In the genomic region with DNA sequence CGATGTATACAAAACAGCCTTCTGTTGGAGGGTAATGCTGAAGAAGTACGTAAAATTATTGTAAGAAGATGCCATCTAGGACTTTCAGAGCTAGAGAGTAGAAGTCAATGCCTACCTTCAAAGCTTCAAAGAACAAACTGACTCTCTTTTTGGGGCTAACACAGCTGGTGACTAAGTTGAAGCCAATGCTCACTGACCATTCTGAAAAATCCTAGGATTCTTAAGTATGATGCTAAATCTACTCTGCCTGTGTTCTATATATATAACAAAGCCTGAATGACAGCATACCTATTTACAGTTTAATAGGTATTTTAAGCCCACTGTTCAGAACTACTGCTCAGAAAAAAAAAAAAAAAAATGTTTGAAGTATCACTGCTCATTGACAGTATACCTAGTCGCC, we compare ENCODE assay signal across 28 cellular contexts.
"Had no signal": no experiment of that assay in that cellular context is flagged by ENCODE, and none has a peak within 500 bp of the region (broad histone marks: within the 10 kb centered on the region; RNA-seq: fewer than 3 reads in every experiment).

No MANE protein-coding gene starts in this region.

- ATAC-seq: esophagus mucosa; gastrocnemius medialis; left lobe of liver; mucosa of descending colon; naive thymus-derived CD8-positive, alpha-beta T cell; sciatic nerve; stimulated activated effector memory CD8-positive, alpha-beta T cell treated with anti-CD3 and anti-CD28 coated beads, Interleukin-12 subunit alpha, Interleukin-12 subunit beta, amount 100 ng/mL, for 72 hours had no signal

- H3K27me3 ChIP-seq: dorsolateral prefrontal cortex, gastrocnemius medialis, right atrium auricular region, tibial nerve, upper lobe of left lung had no signal

- H3K4me3 ChIP-seq: dorsolateral prefrontal cortex, gastrocnemius medialis, lung, mucosa of descending colon, prostate gland, right atrium auricular region, thoracic aorta, tibial nerve, upper lobe of left lung had no signal

- H3K27ac ChIP-seq: dorsolateral prefrontal cortex, epithelial cell of prostate, gastrocnemius medialis, prostate gland, right atrium auricular region, thoracic aorta, tibial nerve, upper lobe of left lung had no signal

- H3K27me3 Mint-ChIP-seq: naive thymus-derived CD8-positive, alpha-beta T cell; stimulated activated naive CD8-positive, alpha-beta T cell treated with anti-CD3 and anti-CD28 coated beads, Interleukin-15, Interleukin-2, amounts not matched to agents 100 ng/mL and 50 ng/mL, for 24 hours had no signal

- H3K36me3 ChIP-seq: prostate gland had no signal

- H3K4me1 Mint-ChIP-seq: mesothelial cell of epicardium, nephron progenitor cell had no signal

- H3K9me3 ChIP-seq: gastrocnemius medialis, prostate gland had no signal

- FAIRE-seq: kidney, urothelium cell line had no signal

- H3K4me1 ChIP-seq: prostate gland, right atrium auricular region, tibial nerve, upper lobe of left lung had no signal

- H3K4me3 Mint-ChIP-seq: mesothelial cell of epicardium; naive thymus-derived CD8-positive, alpha-beta T cell; nephron progenitor cell; stimulated activated effector memory CD8-positive, alpha-beta T cell treated with anti-CD3 and anti-CD28 coated beads, Interleukin-12 subunit alpha, Interleukin-12 subunit beta, amount 100 ng/mL, for 72 hours; stimulated activated naive CD8-positive, alpha-beta T cell treated with anti-CD3 and anti-CD28 coated beads, Interleukin-15, Interleukin-2, amounts not matched to agents 100 ng/mL and 50 ng/mL, for 24 hours had no signal

- H3K27ac Mint-ChIP-seq: mesothelial cell of epicardium; nephron progenitor cell; stimulated activated effector memory CD8-positive, alpha-beta T cell treated with anti-CD3 and anti-CD28 coated beads, Interleukin-12 subunit alpha, Interleukin-12 subunit beta, amount 100 ng/mL, for 72 hours; stimulated activated naive CD8-positive, alpha-beta T cell treated with anti-CD3 and anti-CD28 coated beads, Interleukin-15, Interleukin-2, amounts not matched to agents 100 ng/mL and 50 ng/mL, for 24 hours had no signal

- DNase-seq: cortex of kidney; dorsolateral prefrontal cortex; effector CD4-positive, alpha-beta T cell; foreskin fibroblast; gastrocnemius medialis; head of caudate nucleus; kidney; mesenchymal stem cell; mucosa of descending colon; naive thymus-derived CD8-positive, alpha-beta T cell; nephron progenitor cell; nucleus accumbens; stimulated activated CD4-positive, alpha-beta T cell treated with anti-CD3 and anti-CD28 coated beads, Interleukin-2, amount 100 ng/mL, for 24 hours; stimulated activated CD4-positive, alpha-beta T cell treated with anti-CD3 and anti-CD28 coated beads, Interleukin-4, amount 100 ng/mL, for 24 hours; upper lobe of left lung had no signal
